In genomic region chr6:31733734-31734133, GRCh38 we compare ENCODE assay signal across 8 cellular contexts. TPM values are rescaled to one million over a fixed set of nuclear protein-coding genes. Genes with fewer than 3 reads are reported as not detected.
A peak's percentile ranks its signal among the peaks of the same experiment; 100 is the strongest.
DNase-seq lines count a peak whose midpoint lies in the region; ATAC-seq and TF ChIP-seq lines count a peak whose summit lies in the region.
"Had no signal": no experiment of that assay in that cellular context is flagged by ENCODE, and none has a peak within 500 bp of the region (broad histone marks: within the 10 kb centered on the region; RNA-seq: fewer than 3 reads in every experiment).

No MANE protein-coding gene starts in this region.

- no peak for TF ChIP-seq POLR2A in uterus (IDR thresholded peaks at IDR 0.05)

- H3K4me1 ChIP-seq in right cardiac atrium (ENCODE audit: control insufficient read depth, insufficient read depth, low read length) = peaks cover 9% of the 10 kb centered on the region
- H3K4me1 ChIP-seq in uterus = peaks cover 0 to 25% of the 10 kb centered on the region in 2 donors

- in situ Hi-C loops in GM13977 (cut with MboI; ENCODE audit: low pct_unique_long_range_greater_than_20kb, low sequenced_read_pairs, unreplicated experiment) = no loop called here

- H3K27ac ChIP-seq in right cardiac atrium (ENCODE audit: low read length) (peak overlapping the region; percentile 49), uterus (peak overlapping the region; percentile 86 to 95)

- TF ChIP-seq CTCF in fibroblast of villous mesenchyme (IDR thresholded peaks at IDR 0.05; ENCODE audit: insufficient read depth, low read depth, low read length) (no peak), uterus (IDR thresholded peaks at IDR 0.05) (no peak), GM13977 (IDR thresholded peaks at IDR 0.05; ENCODE audit: extremely low read depth, insufficient read depth, missing control alignments) (no peak)

- H3K27me3 ChIP-seq in right cardiac atrium (ENCODE audit: control insufficient read depth, insufficient read depth) (no peaks in the 10 kb centered on the region), uterus (no peaks in the 10 kb centered on the region)

- WGBS in right cardiac atrium = 83% methylated on average over 4 of the region's 4 CpGs

- ATAC-seq in right cardiac atrium (no peak), GM21717 (IDR thresholded peaks at IDR 0.05; ENCODE audit: unreplicated experiment) (no peak)

- intact Hi-C loops in right cardiac atrium (cut with DNase I) (loop anchor here in 1 of 4 donors (10.0 kb wide), 1 partner anchor 101 kb away; no protein-coding TSS in a partner anchor), cardiac septum (cut with DNase I) (no loop called here), uterus (cut with DNase I; ENCODE audit: low total_unique reads) (loop anchor here (10.0 kb wide), 1 partner anchor 61 kb away; the partner anchor contains the start of gene VARS1)

- no peaks in the 10 kb centered on the region for H3K36me3 ChIP-seq in uterus

- DNase-seq in right cardiac atrium (no peak), cardiac septum (ENCODE audit: low spot score) (no peak), fibroblast of villous mesenchyme (ENCODE audit: low read depth) (no peak), uterus (no peak), GM13977 (ENCODE audit: low spot score) (no peak)
- DNase-seq: DMS79 treated with DMSO at 0.1 percent for 48 hours, OCI-M1 had no signal

- H3K9me3 ChIP-seq in right cardiac atrium (ENCODE audit: control insufficient read depth, low read length) (no peaks in the 10 kb centered on the region), uterus (no peaks in the 10 kb centered on the region)

- H3K4me3 ChIP-seq in right cardiac atrium (ENCODE audit: low read length) (no peak overlapping the region), fibroblast of villous mesenchyme (ENCODE audit: low read depth, low read length) (peak overlapping the region; percentile 99), uterus (no peak overlapping the region)

RNA-seq across cellular contexts. Expression of gene CLIC1, which starts 2.6 kb away (rescaled TPM):
- total RNA-seq in right cardiac atrium (100 to 1,000 TPM in 3 of 4 donors, 10 to 100 TPM in 1; 99.4 to 153 (median 116) TPM), cardiac septum (131 TPM), fibroblast of villous mesenchyme (586 and 701 TPM in 2 replicates), uterus (100 to 1,000 TPM; 173 to 328 (median 216) TPM)
- polyA plus RNA-seq in right cardiac atrium = 116 TPM

RNA-seq across cellular contexts. Expression of gene DDAH2, which starts 4.6 kb away (rescaled TPM):
- total RNA-seq in right cardiac atrium (10 to 100 TPM; 42.4 to 55.6 (median 49.3) TPM), cardiac septum (69.9 TPM), fibroblast of villous mesenchyme (60.5 and 68.0 TPM in 2 replicates), uterus (100 to 1,000 TPM in 3 of 4 donors, 10 to 100 TPM in 1; 97.6 to 240 (median 158) TPM)
- 57.4 TPM for polyA plus RNA-seq in right cardiac atrium

RNA-seq across cellular contexts. Expression of gene MSH5, which starts 6.1 kb away (rescaled TPM):
- total RNA-seq in right cardiac atrium = 1 to 10 TPM; 2.6 to 3.2 (median 3.0) TPM
- polyA plus RNA-seq in right cardiac atrium = 1.8 TPM
- total RNA-seq in cardiac septum = 1.7 TPM
- 9.5 and 13.9 TPM in 2 replicates for total RNA-seq in fibroblast of villous mesenchyme
- total RNA-seq in uterus = 10 to 100 TPM in 3 of 4 donors, not detected in 1; 16.7 to 41.5 (median 22.1) TPM

RNA-seq across cellular contexts. Expression of gene MPIG6B, which starts 10.6 kb away (rescaled TPM):
- under 1 TPM in 3 of 4 donors, not detected in 1; 0.31 to 0.37 (median 0.35) TPM for total RNA-seq in right cardiac atrium
- 0.20 TPM for polyA plus RNA-seq in right cardiac atrium
- 0.24 TPM for total RNA-seq in cardiac septum
- total RNA-seq in fibroblast of villous mesenchyme = not detected in 2 replicates
- total RNA-seq in uterus = under 1 TPM in 1 of 4 donors, not detected in 3; 0.49 TPM

RNA-seq across cellular contexts. Expression of gene LY6G6C, which starts 12.2 kb away (rescaled TPM):
- total RNA-seq in right cardiac atrium = not detected
- polyA plus RNA-seq in right cardiac atrium = 0.18 TPM
- total RNA-seq in cardiac septum = not detected
- not detected in 2 replicates for total RNA-seq in fibroblast of villous mesenchyme
- total RNA-seq in uterus = 1 to 10 TPM in 1 of 4 donors, not detected in 3; 1.4 TPM
